10 cellular contexts compared by ENCODE assay signal in the genomic region with DNA sequence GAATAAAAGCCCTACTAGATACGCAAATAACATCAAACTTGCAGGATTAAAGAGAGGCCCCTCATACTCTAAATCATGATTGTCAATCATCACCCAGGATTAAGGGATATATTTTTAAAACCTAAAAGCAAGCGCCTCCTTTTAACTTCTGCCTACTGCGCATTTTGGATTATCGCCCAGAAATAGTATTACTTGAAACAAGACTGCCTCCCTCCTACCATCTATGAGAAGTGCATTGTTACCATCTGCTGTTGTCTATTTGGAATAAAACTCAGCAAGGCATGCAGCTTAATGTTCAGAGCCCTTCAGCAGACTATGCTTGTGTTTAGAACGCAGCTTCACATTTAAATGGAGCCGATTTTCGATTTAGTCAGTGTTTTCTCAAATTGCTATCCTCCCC.
DNase-seq lines count a peak whose midpoint lies in the region; ATAC-seq and TF ChIP-seq lines count a peak whose summit lies in the region.
"Had no signal": no experiment of that assay in that cellular context is flagged by ENCODE, and none has a peak within 500 bp of the region (broad histone marks: within the 10 kb centered on the region; RNA-seq: fewer than 3 reads in every experiment).

No MANE protein-coding gene starts in this region.

- peaks cover 86% of the 10 kb centered on the region for H3K27me3 ChIP-seq in PC-3 (ENCODE audit: low read length)

- no TSS peak for BruUV-seq in PC-3 (replicated peaks; lab: Mats Ljungman, UMichigan)

- H3K9me3 Mint-ChIP-seq in natural killer cell = no peaks in the 10 kb centered on the region
- peaks cover 0 to 3% of the 10 kb centered on the region in 2 donors for H3K9me3 Mint-ChIP-seq in activated T-cell treated with anti-CD3 and anti-CD28 coated beads, Interleukin-2, amount 50 U/mL, for 72 hours
- H3K9me3 Mint-ChIP-seq: mesothelial cell of epicardium had no signal

- intact Hi-C loops in PC-3 (cut with micrococcal nuclease) = loop anchor here (2.0 to 5.0 kb wide), 3 partner anchors 122 to 698 kb away; no protein-coding TSS in a partner anchor
- intact Hi-C loops in natural killer cell (cut with micrococcal nuclease) = no loop called here

- H3K27ac ChIP-seq in C4-2B = no peak overlapping the region
- H3K27ac ChIP-seq in PC-3 (ENCODE audit: low read length) = no peak overlapping the region

- no peaks in the 10 kb centered on the region for H3K9me2 ChIP-seq in PC-3 (replicated peaks; ENCODE audit: low read length)

- no peaks in the 10 kb centered on the region for H3K9me3 ChIP-seq in PC-3 (ENCODE audit: low read length)

- CTCF ChIA-PET in PC-3 (lab: Charles Lee) = no interaction called here

- no peaks in the 10 kb centered on the region for H3F3A ChIP-seq in PC-3 (ENCODE audit: low read length, unreplicated experiment)

- H3K4me3 ChIP-seq in LNCaP clone FGC (ENCODE audit: low read depth, low read length) (no peak overlapping the region), PC-3 (ENCODE audit: low read length) (no peak overlapping the region)

- H3K9ac ChIP-seq in PC-3 (ENCODE audit: low read length) = no peak overlapping the region

- no peaks in the 10 kb centered on the region for H3K4me1 ChIP-seq in PC-3 (ENCODE audit: insufficient read depth, low read length)

- no peaks in the 10 kb centered on the region for H3K4me1 Mint-ChIP-seq in natural killer cell
- no peaks in the 10 kb centered on the region for H3K4me1 Mint-ChIP-seq in activated T-cell treated with anti-CD3 and anti-CD28 coated beads, Interleukin-2, amount 50 U/mL, for 72 hours (ENCODE audit: low read depth)
- H3K4me1 Mint-ChIP-seq: mesothelial cell of epicardium had no signal

- H2AFZ ChIP-seq in PC-3 (ENCODE audit: low read length) = no peak overlapping the region

- H3K27me3 Mint-ChIP-seq in natural killer cell (ENCODE audit: low read depth in 2 of 2) = peaks cover 24 to 49% of the 10 kb centered on the region in 2 donors
- H3K27me3 Mint-ChIP-seq in activated T-cell treated with anti-CD3 and anti-CD28 coated beads, Interleukin-2, amount 50 U/mL, for 72 hours (ENCODE audit: low read depth) = peaks cover 39% of the 10 kb centered on the region

- no peak overlapping the region for H3K4me3 Mint-ChIP-seq in natural killer cell
- H3K4me3 Mint-ChIP-seq in activated T-cell treated with anti-CD3 and anti-CD28 coated beads, Interleukin-2, amount 50 U/mL, for 72 hours = no peak overlapping the region
- H3K4me3 Mint-ChIP-seq: mesothelial cell of epicardium had no signal

- H4K20me1 ChIP-seq in PC-3 (ENCODE audit: low read length) = no peaks in the 10 kb centered on the region

- H3K36me3 ChIP-seq in PC-3 (ENCODE audit: low read depth, low read length) = no peaks in the 10 kb centered on the region

- DNase-seq in LNCaP clone FGC (ENCODE audit: low read depth) = peak; percentile 59
- peak; percentile 67 for DNase-seq in PC-3
- DNase-seq in hippocampal formation (lab: John Stamatoyannopoulos, UW) = peak; percentile 0 to 9
- DNase-seq in nucleus accumbens (lab: John Stamatoyannopoulos, UW) = no peak
- DNase-seq in natural killer cell = no peak
- DNase-seq in activated T-cell treated with anti-CD3 and anti-CD28 coated beads, Interleukin-2, amount 50 U/mL, for 72 hours = no peak
- DNase-seq: T-helper 1 cell had no signal

- no peaks in the 10 kb centered on the region for H3K79me2 ChIP-seq in PC-3 (ENCODE audit: low read length)

- TF ChIP-seq CTCF in C4-2B (conservative IDR thresholded peaks at IDR 0.05) (peak; percentile 68), LNCaP clone FGC (IDR thresholded peaks at IDR 0.05; ENCODE audit: control insufficient read depth, extremely low read depth, insufficient read depth) (peak; percentile 81), PC-3 (conservative IDR thresholded peaks at IDR 0.05; ENCODE audit: low read depth, low read length) (peak; percentile 77), natural killer cell (IDR thresholded peaks at IDR 0.05) (no peak)

- POLR2A ChIA-PET in PC-3 (lab: Charles Lee; ENCODE audit: unreplicated experiment) = interaction anchor here (0.7 kb wide), 1 partner anchor 16 kb away, joined by 4 read pairs; no protein-coding TSS in a partner anchor

- ATAC-seq in PC-3 (peak; percentile 69), natural killer cell (no peak), HG02678 (IDR thresholded peaks at IDR 0.05; ENCODE audit: unreplicated experiment) (no peak)
- ATAC-seq in activated T-cell treated with anti-CD3 and anti-CD28 coated beads, Interleukin-2, amount 50 U/mL, for 72 hours (replicated peaks in 1 of 2) = no peak

- no peak overlapping the region for H3K27ac Mint-ChIP-seq in natural killer cell
- no peak overlapping the region for H3K27ac Mint-ChIP-seq in activated T-cell treated with anti-CD3 and anti-CD28 coated beads, Interleukin-2, amount 50 U/mL, for 72 hours
- H3K27ac Mint-ChIP-seq: mesothelial cell of epicardium had no signal

- H3K4me2 ChIP-seq in PC-3 (ENCODE audit: low read length) = no peak overlapping the region

- H3K36me3 Mint-ChIP-seq in natural killer cell = no peaks in the 10 kb centered on the region
- H3K36me3 Mint-ChIP-seq in activated T-cell treated with anti-CD3 and anti-CD28 coated beads, Interleukin-2, amount 50 U/mL, for 72 hours (ENCODE audit: insufficient read depth in 2 of 2) = no peaks in the 10 kb centered on the region
- H3K36me3 Mint-ChIP-seq: mesothelial cell of epicardium had no signal

Comparison
In these comparisons a context has a peak if more than half of its experiments do, and no peak if none do; other contexts are left out.
1. DNase-seq: peak in LNCaP clone FGC (single experiment), PC-3 (single experiment) and hippocampal formation (2 of 2); none in nucleus accumbens (0 of 56), natural killer cell (single experiment) and activated T-cell treated with anti-CD3 and anti-CD28 coated beads, Interleukin-2, amount 50 U/mL, for 72 hours (0 of 2).